11 cellular contexts compared by ENCODE assay signal in the genomic region with DNA sequence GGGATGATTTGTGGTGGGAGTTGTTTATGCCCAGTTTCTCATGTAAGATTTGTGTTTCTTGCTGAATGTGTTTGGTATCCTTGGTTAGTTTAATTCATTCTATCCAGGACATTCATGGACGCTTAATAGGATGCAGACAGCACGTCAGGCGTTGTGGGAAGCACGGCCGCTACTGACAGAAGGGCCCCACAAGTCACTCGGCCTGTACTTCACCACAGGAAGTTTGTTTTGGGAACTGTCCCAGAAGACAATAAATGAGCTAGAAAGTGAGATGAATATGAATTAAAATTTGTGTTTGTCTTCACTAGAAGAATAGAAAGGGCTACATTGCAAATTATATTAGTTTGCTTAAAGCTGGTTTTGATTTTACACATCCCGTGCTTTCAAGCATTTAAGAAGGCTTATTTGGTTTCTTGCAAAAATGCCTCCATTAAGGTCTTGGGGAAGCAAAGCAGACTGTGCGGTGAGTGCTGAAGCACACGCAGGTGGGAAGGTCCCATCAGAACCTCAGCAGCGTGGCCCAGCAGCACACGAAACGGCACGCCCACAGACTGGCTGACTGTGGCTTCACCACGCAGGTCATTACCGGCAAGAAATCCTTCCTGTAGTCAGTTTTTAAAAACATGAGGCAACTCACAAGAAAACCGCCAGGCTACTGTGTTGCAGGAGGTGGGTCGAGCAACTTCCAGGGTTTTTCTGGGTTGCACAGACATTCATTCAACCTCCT.
DNase-seq lines count a peak whose midpoint lies in the region; ATAC-seq lines count a peak whose summit lies in the region.
"Had no signal": no experiment of that assay in that cellular context is flagged by ENCODE, and none has a peak within 500 bp of the region (broad histone marks: within the 10 kb centered on the region; RNA-seq: fewer than 3 reads in every experiment).

No MANE protein-coding gene starts in this region.

- peak; percentile 11 for DNase-seq in DMS79 (lab: John Stamatoyannopoulos, UW)
- DNase-seq in activated CD8-positive, alpha-beta memory T cell treated with anti-CD3 and anti-CD28 coated beads, Interleukin-2, amount 50 U/mL, for 48 hours, result peak; percentile 44
- DNase-seq in islet precursor cell, result peak; percentile 11
- no peak for DNase-seq in HPDE6-E6E7 (ENCODE audit: extremely low spot score)
- no peak for DNase-seq in mucosa of gallbladder (ENCODE audit: low spot score)
- DNase-seq in ecto neural progenitor cell (ENCODE audit: low spot score), result no peak
- DNase-seq: central memory CD4-positive, alpha-beta T cell; DMS 273 treated with DMSO at 0.1 percent for 48 hours had no signal

- peak; percentile 78 for ATAC-seq in HG02763 (IDR thresholded peaks at IDR 0.05; ENCODE audit: unreplicated experiment)
- ATAC-seq in HG02678 (IDR thresholded peaks at IDR 0.05; ENCODE audit: unreplicated experiment), result no peak
- ATAC-seq: gastroesophageal sphincter had no signal

Comparison
In these comparisons a context has a peak if more than half of its experiments do, and no peak if none do; other contexts are left out.
1. DNase-seq: peak in DMS79 (single experiment), activated CD8-positive, alpha-beta memory T cell treated with anti-CD3 and anti-CD28 coated beads, Interleukin-2, amount 50 U/mL, for 48 hours (single experiment) and islet precursor cell (single experiment); none in HPDE6-E6E7 (single experiment), mucosa of gallbladder (single experiment) and ecto neural progenitor cell (single experiment).